In genomic region chr4:94621491-94622080, GRCh38 we compare ENCODE assay signal across 8 cellular contexts.
DNase-seq lines count a peak whose midpoint lies in the region; ATAC-seq and TF ChIP-seq lines count a peak whose summit lies in the region.

No MANE protein-coding gene starts in this region.

- H4K20me1 ChIP-seq in fibroblast of lung (ENCODE audit: control insufficient read depth, extremely low read depth, insufficient read depth, low read length) = no peaks in the 10 kb centered on the region

- no peaks in the 10 kb centered on the region for H3K9me3 ChIP-seq in fibroblast of lung (ENCODE audit: control insufficient read depth, insufficient read depth, low read depth, low read length)

- no peak overlapping the region for H3K4me2 ChIP-seq in fibroblast of lung (ENCODE audit: extremely low read depth, insufficient read depth, low read length)

- H3K79me2 ChIP-seq in fibroblast of lung (ENCODE audit: control insufficient read depth, insufficient read depth, low read length) = no peaks in the 10 kb centered on the region

- ATAC-seq in GM18499 (IDR thresholded peaks at IDR 0.05; ENCODE audit: insufficient read depth, unreplicated experiment) = peak; percentile 74
- peak; percentile 54 for ATAC-seq in HG03280 (IDR thresholded peaks at IDR 0.05; ENCODE audit: unreplicated experiment)
- ATAC-seq in HG03457 (IDR thresholded peaks at IDR 0.05; ENCODE audit: unreplicated experiment) = no peak

- H2AFZ ChIP-seq in fibroblast of lung (ENCODE audit: low read length) = no peak overlapping the region

- H3K27me3 ChIP-seq in fibroblast of lung (ENCODE audit: control insufficient read depth, insufficient read depth, low read length) = no peaks in the 10 kb centered on the region

- in situ Hi-C loops in SK-MEL-5 (cut with HindIII; ENCODE audit: low pct_unique_long_range_greater_than_20kb, low sequenced_read_pairs) = no loop called here

- TF ChIP-seq CTCF in fibroblast of lung (conservative IDR thresholded peaks at IDR 0.05 in 1 of 2, IDR thresholded peaks at IDR 0.05 in 1 of 2; ENCODE audit: low read depth in 1 of 2, low read length in 2 of 2) = peak; percentile 67 to 73

- H3K4me1 ChIP-seq in fibroblast of lung (ENCODE audit: control insufficient read depth, extremely low read depth, insufficient read depth, low read length) = no peaks in the 10 kb centered on the region

- no peak overlapping the region for H3K4me3 ChIP-seq in fibroblast of lung (replicated peaks in 1 of 4; ENCODE audit: control extremely low read depth in 1 of 4, insufficient read depth in 1 of 4, low read depth in 3 of 4, low read length in 4 of 4)

- H3K9ac ChIP-seq in fibroblast of lung (ENCODE audit: insufficient read depth, low read length) = no peak overlapping the region

- H3K27ac ChIP-seq in fibroblast of lung (ENCODE audit: insufficient read depth, low read length) = no peak overlapping the region

- peak; percentile 20 for DNase-seq in CMK (ENCODE audit: low read depth)
- peak; percentile 52 for DNase-seq in SK-MEL-5 (ENCODE audit: low read depth, low spot score)
- peak; percentile 33 to 71 for DNase-seq in fibroblast of lung (ENCODE audit: low read depth in 2 of 2)
- peak; percentile 55 for DNase-seq in renal cortical epithelial cell (ENCODE audit: low read depth)
- DNase-seq in SHP77 (lab: John Stamatoyannopoulos, UW) = no peak

- no peaks in the 10 kb centered on the region for H3K36me3 ChIP-seq in fibroblast of lung (ENCODE audit: control insufficient read depth, insufficient read depth, low read length)

Comparison
In these comparisons a context has a peak if more than half of its experiments do, and no peak if none do; other contexts are left out.
1. DNase-seq: peak in CMK (single experiment), SK-MEL-5 (single experiment), fibroblast of lung (2 of 2) and renal cortical epithelial cell (single experiment); none in SHP77 (0 of 2).